16 cellular contexts compared by ENCODE assay signal in the genomic region with DNA sequence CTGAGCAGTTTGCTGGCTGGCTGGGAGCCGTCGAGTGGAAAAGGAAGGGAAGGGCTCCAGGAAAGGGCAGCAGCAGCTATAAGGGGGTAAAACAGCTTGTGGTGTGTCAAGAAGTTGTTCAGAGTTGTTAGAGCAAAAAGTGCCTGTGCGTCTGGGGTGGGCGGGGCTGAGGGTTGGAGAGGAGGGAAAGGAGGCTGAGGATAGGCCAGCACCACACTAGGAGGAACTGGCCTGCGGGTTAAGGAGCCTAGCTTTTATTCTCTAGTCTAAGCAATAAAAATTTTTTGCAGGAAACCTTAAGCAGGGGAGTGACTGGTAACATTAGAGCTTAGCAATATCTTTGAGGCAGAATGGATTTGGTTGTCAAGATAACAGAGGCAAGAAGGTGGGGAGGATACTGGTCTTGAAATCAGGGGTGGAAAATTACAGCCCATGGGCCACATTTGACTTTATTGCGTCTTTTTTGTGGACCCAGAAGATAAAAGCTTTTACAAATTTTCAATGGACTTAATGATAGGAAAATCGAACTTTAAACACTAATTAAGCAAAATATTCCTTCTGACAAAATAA.
"Had no signal": no experiment of that assay in that cellular context is flagged by ENCODE, and none has a peak within 500 bp of the region (broad histone marks: within the 10 kb centered on the region; RNA-seq: fewer than 3 reads in every experiment).

No MANE protein-coding gene starts in this region.

- H3K4me3 ChIP-seq: lower lobe of right lung, mucosa of descending colon, psoas muscle, right lobe of liver, spleen, tibial artery had no signal

- H3K36me3 Mint-ChIP-seq: stimulated activated memory B cell treated with anti-CD40 and anti-IgM and Interleukin-4, amounts not matched to agents 10 μg/mL and 1 μg/mL and 100 μg/mL, for 72 hours had no signal

- H3K9me3 Mint-ChIP-seq: activated B cell treated with CpG ODN at 0.5 μM for 24 hours; activated CD4-positive, alpha-beta T cell treated with anti-CD3 and anti-CD28 coated beads, Interleukin-2, amount 10 ng/mL, durations not matched to agents 24 days and 14 days; naive thymus-derived CD8-positive, alpha-beta T cell had no signal

- H3K9me3 ChIP-seq: lower lobe of right lung, mucosa of descending colon, psoas muscle, right lobe of liver, spleen, tibial artery had no signal

- H3K27ac ChIP-seq: lower lobe of right lung, psoas muscle, right lobe of liver, spleen, tibial artery had no signal

- ATAC-seq: mucosa of descending colon; naive thymus-derived CD8-positive, alpha-beta T cell; psoas muscle; right lobe of liver; stimulated activated memory B cell treated with anti-CD40 and anti-IgM and Interleukin-4, amounts not matched to agents 10 μg/mL and 1 μg/mL and 100 μg/mL, for 72 hours had no signal

- H3K27ac Mint-ChIP-seq: activated B cell treated with CpG ODN at 0.5 μM for 24 hours; activated CD4-positive, alpha-beta T cell treated with anti-CD3 and anti-CD28 coated beads, Interleukin-2, amount 10 ng/mL, durations not matched to agents 24 days and 14 days; naive thymus-derived CD8-positive, alpha-beta T cell; stimulated activated memory B cell treated with anti-CD40 and anti-IgM and Interleukin-4, amounts not matched to agents 10 μg/mL and 1 μg/mL and 100 μg/mL, for 72 hours had no signal

- FAIRE-seq: colon, frontal cortex had no signal

- H3K4me3 Mint-ChIP-seq: activated B cell treated with CpG ODN at 0.5 μM for 24 hours; activated CD4-positive, alpha-beta T cell treated with anti-CD3 and anti-CD28 coated beads, Interleukin-2, amount 10 ng/mL, durations not matched to agents 24 days and 14 days; naive thymus-derived CD8-positive, alpha-beta T cell; stimulated activated memory B cell treated with anti-CD40 and anti-IgM and Interleukin-4, amounts not matched to agents 10 μg/mL and 1 μg/mL and 100 μg/mL, for 72 hours had no signal

- H3K4me1 ChIP-seq: lower lobe of right lung, psoas muscle, right lobe of liver, spleen, tibial artery had no signal

- H3K4me1 Mint-ChIP-seq: activated B cell treated with CpG ODN at 0.5 μM for 24 hours; activated CD4-positive, alpha-beta T cell treated with anti-CD3 and anti-CD28 coated beads, Interleukin-2, amount 10 ng/mL, durations not matched to agents 24 days and 14 days; naive thymus-derived CD8-positive, alpha-beta T cell had no signal

- H3K36me3 ChIP-seq: lower lobe of right lung, right lobe of liver, spleen, tibial artery had no signal

- DNase-seq: activated B cell treated with CpG ODN at 0.5 μM for 24 hours; activated CD4-positive, alpha-beta T cell treated with anti-CD3 and anti-CD28 coated beads, Interleukin-2, amount 10 ng/mL, durations not matched to agents 24 days and 14 days; activated naive CD4-positive, alpha-beta T cell treated with Interleukin-2 at 50 U/mL for 16 hours; lower lobe of right lung; mucosa of descending colon; naive thymus-derived CD8-positive, alpha-beta T cell; nucleus accumbens; psoas muscle; right lobe of liver; spleen; stimulated activated CD4-positive, alpha-beta T cell treated with anti-CD3 and anti-CD28 coated beads, Interleukin-1b, Interleukin-23, amount 100 ng/mL, for 48 hours; T-helper 9 cell; tibial artery had no signal

- H3K27me3 ChIP-seq: right lobe of liver, spleen, tibial artery had no signal
